8 cellular contexts compared by ENCODE assay signal in genomic region chr7:93551063-93551895, GRCh38. TPM values are rescaled to one million over a fixed set of nuclear protein-coding genes. Genes with fewer than 3 reads are reported as not detected.
A peak's percentile ranks its signal among the peaks of the same experiment; 100 is the strongest.
DNase-seq lines count a peak whose midpoint lies in the region; ATAC-seq, FAIRE-seq and TF ChIP-seq lines count a peak whose summit lies in the region.

No MANE protein-coding gene starts in this region.

- H3K4me1 ChIP-seq in Peyer's patch: no peaks in the 10 kb centered on the region
- no peaks in the 10 kb centered on the region for H3K4me1 ChIP-seq in foreskin keratinocyte

- peak; percentile 66 for ATAC-seq in foreskin keratinocyte
- ATAC-seq in GM19397 (IDR thresholded peaks at IDR 0.05; ENCODE audit: unreplicated experiment): no peak
- no peak for ATAC-seq in GM21360 (IDR thresholded peaks at IDR 0.05; ENCODE audit: unreplicated experiment)

- H3K27me3 ChIP-seq in Peyer's patch (no peaks in the 10 kb centered on the region), foreskin keratinocyte (peaks cover 23% of the 10 kb centered on the region)

- no peak for TF ChIP-seq POLR2A in Peyer's patch (IDR thresholded peaks at IDR 0.05)

- H3K36me3 ChIP-seq in Peyer's patch: no peaks in the 10 kb centered on the region

- peak in 5 of 6 experiments; percentile 11 to 30 (median 28) for TF ChIP-seq CTCF in Peyer's patch (IDR thresholded peaks at IDR 0.05)
- peak; percentile 71 for TF ChIP-seq CTCF in foreskin keratinocyte (conservative IDR thresholded peaks at IDR 0.05)

- DNase-seq in COR-L47 (lab: John Stamatoyannopoulos, UW): peak; percentile 30
- peak; percentile 56 for DNase-seq in H4 (ENCODE audit: low spot score)
- no peak for DNase-seq in Peyer's patch
- DNase-seq in foreskin keratinocyte: peak in 1 of 2 donors; percentile 33
- DNase-seq in urothelium cell line (ENCODE audit: low spot score): peak; percentile 50
- no peak for DNase-seq in stimulated activated CD4-positive, alpha-beta T cell treated with anti-CD3 and anti-CD28 coated beads, Interleukin-2, amount 100 ng/mL, for 48 hours

- H3K27ac ChIP-seq in Peyer's patch: no peak overlapping the region
- H3K27ac ChIP-seq in foreskin keratinocyte: no peak overlapping the region

- H3K4me3 ChIP-seq in Peyer's patch: no peak overlapping the region

- no peaks in the 10 kb centered on the region for H3K9me3 ChIP-seq in Peyer's patch

- peak; percentile 17 for FAIRE-seq in urothelium cell line (lab: Jason Lieb, UNC)

RNA-seq across cellular contexts. Expression of gene CALCR, which starts 23.2 kb away (rescaled TPM):
- not detected in 2 replicates for total RNA-seq in H4 (2014; rRNA removed; shearing (Covaris generic))
- total RNA-seq in Peyer's patch (not detected), foreskin keratinocyte (not detected in 2 replicates)
- polyA plus RNA-seq in foreskin keratinocyte: not detected in 2 replicates

Comparison
In these comparisons a context has a peak if more than half of its experiments do, and no peak if none do; other contexts are left out.
1. DNase-seq: peak in COR-L47 (single experiment), H4 (single experiment) and urothelium cell line (single experiment); none in Peyer's patch (0 of 3) and stimulated activated CD4-positive, alpha-beta T cell treated with anti-CD3 and anti-CD28 coated beads, Interleukin-2, amount 100 ng/mL, for 48 hours (0 of 2).